Comparison of ENCODE assay signal across 1 cellular context in the genomic region with DNA sequence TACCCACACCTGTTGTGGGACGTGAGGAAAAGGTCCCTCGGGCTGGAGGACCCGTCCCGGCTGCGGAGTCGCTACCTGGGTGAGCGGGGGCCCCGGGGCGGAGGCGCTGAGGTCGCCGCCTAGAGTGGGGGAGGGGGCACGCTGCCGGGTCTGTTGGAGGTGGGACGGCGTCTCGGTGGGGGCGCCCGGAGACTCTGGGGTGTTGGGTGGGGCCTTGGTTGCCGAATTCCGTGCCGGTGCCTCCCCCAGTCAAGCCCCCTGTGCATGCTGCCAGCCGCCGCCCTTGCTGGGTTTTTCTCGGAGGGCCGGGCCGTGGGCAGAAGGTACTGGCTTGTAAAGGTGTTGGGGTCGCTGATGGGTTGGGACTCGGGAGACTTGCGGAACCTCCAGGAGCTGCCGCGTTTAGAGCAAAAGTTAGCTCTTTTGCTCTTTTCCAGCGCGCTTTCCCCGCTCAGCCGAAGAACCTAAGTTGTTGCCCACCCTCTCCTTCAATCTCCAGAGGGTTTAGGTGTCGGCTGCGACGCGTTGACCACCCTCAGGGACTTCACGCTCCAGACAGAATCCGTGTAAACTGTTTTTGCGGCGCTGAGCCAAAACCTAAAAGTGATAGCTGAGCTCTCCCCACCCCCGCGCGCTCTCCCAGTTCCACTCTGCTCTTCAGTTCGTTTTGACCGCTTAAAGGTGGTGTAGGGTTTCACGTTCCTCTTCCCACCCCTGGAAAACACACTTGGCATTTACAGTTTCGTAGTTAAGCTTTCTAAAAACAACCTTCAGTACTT.
A peak's percentile ranks its signal among the peaks of the same experiment; 100 is the strongest.
TF ChIP-seq lines count a peak whose summit lies in the region.

MPC2 (minus strand) TSS at position 143 of the 779 bp plus-strand sequence. CDS start 1,231 bp downstream, outside the sequence.

TF ChIP-seq in K562, 482 proteins besides CTCF, POLR2A, EP300 and RAD21 (continued from another document and continues in another):
- TF ChIP-seq PTRF (tag; IDR thresholded peaks at IDR 0.05), result no peak
- no peak for TF ChIP-seq ZNF3 (CRISPR knock-in tag; IDR thresholded peaks at IDR 0.05)
- TF ChIP-seq ZNF174 (CRISPR knock-in tag; IDR thresholded peaks at IDR 0.05), result no peak
- TF ChIP-seq ZNF696 (CRISPR knock-in tag; conservative IDR thresholded peaks at IDR 0.05), result no peak
- TF ChIP-seq YY1 (IDR thresholded peaks at IDR 0.05; ENCODE audit: borderline replicate concordance in 1 of 3, control insufficient read depth in 1 of 3, extremely low read depth in 1 of 3, insufficient read depth in 3 of 3, insufficient read length in 1 of 3, insufficient replicate concordance in 2 of 3, low read depth in 1 of 3, low read length in 2 of 3), result peak in 2 of 3 experiments; percentile 6 to 30
- TF ChIP-seq FOXP1 (CRISPR knock-in tag; IDR thresholded peaks at IDR 0.05), result no peak
- TF ChIP-seq ETV1 (tag; conservative IDR thresholded peaks at IDR 0.05; ENCODE audit: low read depth), result no peak
- TF ChIP-seq AFF1 (IDR thresholded peaks at IDR 0.05; ENCODE audit: low read depth in 1 of 2, partially characterized antibody in 2 of 2), result peak; percentile 70 to 82
- no peak for TF ChIP-seq ZNF197 (CRISPR knock-in tag; IDR thresholded peaks at IDR 0.05; ENCODE audit: low read depth)
- TF ChIP-seq IRF2 (CRISPR knock-in tag; IDR thresholded peaks at IDR 0.05), result no peak
- TF ChIP-seq SMARCA4 (IDR thresholded peaks at IDR 0.05), result peak; percentile 64
- no peak for TF ChIP-seq CHCHD3 (CRISPR knock-in tag; IDR thresholded peaks at IDR 0.05)
- TF ChIP-seq ZKSCAN1 (IDR thresholded peaks at IDR 0.05; ENCODE audit: low read depth, low read length), result no peak
- peak; percentile 36; the same call in 1 of the 2 replicates for TF ChIP-seq ZNF511 (CRISPR knock-in tag; IDR thresholded peaks at IDR 0.05)
- no peak for TF ChIP-seq ZNF134 (CRISPR knock-in tag; conservative IDR thresholded peaks at IDR 0.05)
- TF ChIP-seq MXI1 (IDR thresholded peaks at IDR 0.05; ENCODE audit: low read depth, low read length), result no peak; the same call in 1 of the 2 replicates
- no peak; the same call in 1 of the 2 replicates for TF ChIP-seq STAG1 (CRISPR knock-in tag; IDR thresholded peaks at IDR 0.05; ENCODE audit: borderline replicate concordance)
- TF ChIP-seq ZBTB1 (CRISPR knock-in tag; IDR thresholded peaks at IDR 0.05; ENCODE audit: borderline replicate concordance, low read depth), result no peak; the same call in 1 of the 2 replicates
- no peak for TF ChIP-seq CCAR2 (IDR thresholded peaks at IDR 0.05; ENCODE audit: low read depth, low read length)
- TF ChIP-seq, protein P1, sequence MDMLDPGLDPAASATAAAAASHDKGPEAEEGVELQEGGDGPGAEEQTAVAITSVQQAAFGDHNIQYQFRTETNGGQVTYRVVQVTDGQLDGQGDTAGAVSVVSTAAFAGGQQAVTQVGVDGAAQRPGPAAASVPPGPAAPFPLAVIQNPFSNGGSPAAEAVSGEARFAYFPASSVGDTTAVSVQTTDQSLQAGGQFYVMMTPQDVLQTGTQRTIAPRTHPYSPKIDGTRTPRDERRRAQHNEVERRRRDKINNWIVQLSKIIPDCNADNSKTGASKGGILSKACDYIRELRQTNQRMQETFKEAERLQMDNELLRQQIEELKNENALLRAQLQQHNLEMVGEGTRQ (CRISPR knock-in tag; IDR thresholded peaks at IDR 0.05), result no peak
- no peak for TF ChIP-seq HEY1 (CRISPR knock-in tag; IDR thresholded peaks at IDR 0.05; ENCODE audit: borderline replicate concordance)
- TF ChIP-seq CTBP1 (IDR thresholded peaks at IDR 0.05; ENCODE audit: borderline replicate concordance), result peak; percentile 60; the same call in 1 of the 2 replicates
- TF ChIP-seq ZNF507 (tag; conservative IDR thresholded peaks at IDR 0.05), result no peak
- TF ChIP-seq BCL6 (CRISPR knock-in tag; IDR thresholded peaks at IDR 0.05), result no peak
- peak; percentile 56; the same call in 1 of the 2 replicates for TF ChIP-seq PHF8 (IDR thresholded peaks at IDR 0.05; ENCODE audit: borderline replicate concordance, low read length)
- TF ChIP-seq PCBP1 (IDR thresholded peaks at IDR 0.05; ENCODE audit: low read depth, low read length, poor library complexity, severe bottlenecking), result peak; percentile 96
- TF ChIP-seq SRSF1 (IDR thresholded peaks at IDR 0.05; ENCODE audit: low read depth, low read length), result no peak
- TF ChIP-seq FOXK1 (CRISPR knock-in tag; IDR thresholded peaks at IDR 0.05; ENCODE audit: borderline replicate concordance), result no peak
- no peak for TF ChIP-seq CEBPZ (IDR thresholded peaks at IDR 0.05; ENCODE audit: borderline replicate concordance, low read depth, low read length)
- TF ChIP-seq MITF (IDR thresholded peaks at IDR 0.05), result no peak
- no peak for TF ChIP-seq ZNF184 (CRISPR knock-in tag; IDR thresholded peaks at IDR 0.05)
- no peak for TF ChIP-seq ELF4 (CRISPR knock-in tag; IDR thresholded peaks at IDR 0.05)
- TF ChIP-seq DPF2 (IDR thresholded peaks at IDR 0.05), result peak; percentile 53
- TF ChIP-seq SRF (CRISPR knock-in tag; IDR thresholded peaks at IDR 0.05), result no peak; a peak in 1 of 4 replicates
- TF ChIP-seq ZNF764 (CRISPR knock-in tag; IDR thresholded peaks at IDR 0.05; ENCODE audit: low read depth), result no peak
- peak; percentile 81; the same call in 1 of the 2 replicates for TF ChIP-seq NR1H2 (CRISPR knock-in tag; IDR thresholded peaks at IDR 0.05)
- TF ChIP-seq ZFP36 (IDR thresholded peaks at IDR 0.05; ENCODE audit: low read depth, low read length, partially characterized antibody), result no peak
- no peak for TF ChIP-seq RBM34 (IDR thresholded peaks at IDR 0.05; ENCODE audit: borderline replicate concordance, insufficient read depth, low read length)
- TF ChIP-seq ZNF239 (CRISPR knock-in tag; IDR thresholded peaks at IDR 0.05), result no peak
- TF ChIP-seq ARID1B (IDR thresholded peaks at IDR 0.05), result peak; percentile 38
- TF ChIP-seq PHB2 (IDR thresholded peaks at IDR 0.05; ENCODE audit: low read depth), result no peak
- TF ChIP-seq OTX1 (CRISPR knock-in tag; IDR thresholded peaks at IDR 0.05), result no peak
- TF ChIP-seq TAF1 (IDR thresholded peaks at IDR 0.05; ENCODE audit: control insufficient read depth, extremely low read depth, insufficient read depth, low read length, severe bottlenecking), result peak; percentile 98
- TF ChIP-seq ZSCAN29 (IDR thresholded peaks at IDR 0.05), result no peak
- TF ChIP-seq NCOA1 (IDR thresholded peaks at IDR 0.05; ENCODE audit: low read depth), result no peak
- TF ChIP-seq TEAD2 (tag; IDR thresholded peaks at IDR 0.05), result no peak
- TF ChIP-seq ELF2 (CRISPR knock-in tag; IDR thresholded peaks at IDR 0.05), result no peak
- 0 out of 2 replicates have a peak, but pooled peaks have one; percentile 49 for TF ChIP-seq LCOR (CRISPR knock-in tag; IDR thresholded peaks at IDR 0.05)
- peak; percentile 28 to 45; a peak in 2 of 4 replicates for TF ChIP-seq NRF1 (conservative IDR thresholded peaks at IDR 0.05 in 1 of 2, IDR thresholded peaks at IDR 0.05 in 1 of 2)
- TF ChIP-seq ARHGAP35 (IDR thresholded peaks at IDR 0.05; ENCODE audit: partially characterized antibody), result no peak
- peak; percentile 73 for TF ChIP-seq TBP (optimal IDR thresholded peaks at IDR 0.05; ENCODE audit: low read depth, low read length)
- TF ChIP-seq KDM4B (IDR thresholded peaks at IDR 0.05; ENCODE audit: borderline replicate concordance in 2 of 2, low read depth in 1 of 2), result no peak
- TF ChIP-seq HIVEP1 (CRISPR knock-in tag; IDR thresholded peaks at IDR 0.05), result no peak
- TF ChIP-seq RBFOX2 (IDR thresholded peaks at IDR 0.05; ENCODE audit: low read depth, low read length), result peak; percentile 88
- TF ChIP-seq MCM3 (IDR thresholded peaks at IDR 0.05), result no peak
- TF ChIP-seq ELF1 (tag; IDR thresholded peaks at IDR 0.05), result no peak
- TF ChIP-seq SMC3 (conservative IDR thresholded peaks at IDR 0.05; ENCODE audit: insufficient read depth, low read depth, low read length), result 0 out of 2 replicates have a peak, but pooled peaks have one; percentile 9
- TF ChIP-seq CCNT2 (IDR thresholded peaks at IDR 0.05; ENCODE audit: borderline replicate concordance, extremely low read depth, insufficient read length, low read depth, low read length), result peak; percentile 49
- TF ChIP-seq SMARCC2 (IDR thresholded peaks at IDR 0.05; ENCODE audit: low read depth), result peak; percentile 63; the same call in 1 of the 2 replicates
- TF ChIP-seq ZNF282 (CRISPR knock-in tag; IDR thresholded peaks at IDR 0.05), result no peak
- no peak for TF ChIP-seq MED1 (CRISPR knock-in tag; IDR thresholded peaks at IDR 0.05; ENCODE audit: borderline replicate concordance)
- TF ChIP-seq KLF10 (CRISPR knock-in tag; IDR thresholded peaks at IDR 0.05), result no peak
- peak; percentile 52 for TF ChIP-seq HNRNPK (IDR thresholded peaks at IDR 0.05; ENCODE audit: low read depth, low read length, poor library complexity, severe bottlenecking)
- TF ChIP-seq, protein P2, sequence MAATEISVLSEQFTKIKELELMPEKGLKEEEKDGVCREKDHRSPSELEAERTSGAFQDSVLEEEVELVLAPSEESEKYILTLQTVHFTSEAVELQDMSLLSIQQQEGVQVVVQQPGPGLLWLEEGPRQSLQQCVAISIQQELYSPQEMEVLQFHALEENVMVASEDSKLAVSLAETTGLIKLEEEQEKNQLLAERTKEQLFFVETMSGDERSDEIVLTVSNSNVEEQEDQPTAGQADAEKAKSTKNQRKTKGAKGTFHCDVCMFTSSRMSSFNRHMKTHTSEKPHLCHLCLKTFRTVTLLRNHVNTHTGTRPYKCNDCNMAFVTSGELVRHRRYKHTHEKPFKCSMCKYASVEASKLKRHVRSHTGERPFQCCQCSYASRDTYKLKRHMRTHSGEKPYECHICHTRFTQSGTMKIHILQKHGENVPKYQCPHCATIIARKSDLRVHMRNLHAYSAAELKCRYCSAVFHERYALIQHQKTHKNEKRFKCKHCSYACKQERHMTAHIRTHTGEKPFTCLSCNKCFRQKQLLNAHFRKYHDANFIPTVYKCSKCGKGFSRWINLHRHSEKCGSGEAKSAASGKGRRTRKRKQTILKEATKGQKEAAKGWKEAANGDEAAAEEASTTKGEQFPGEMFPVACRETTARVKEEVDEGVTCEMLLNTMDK (IDR thresholded peaks at IDR 0.05; ENCODE audit: borderline replicate concordance, insufficient read depth, low read depth, low read length, poor library complexity, severe bottlenecking), result no peak
